ENCODE assay signal across 1 cellular context in genomic region chr7:50152486-50152885, GRCh38.
A peak's percentile ranks its signal among the peaks of the same experiment; 100 is the strongest.
TF ChIP-seq lines count a peak whose summit lies in the region.

No MANE protein-coding gene starts in this region.

TF ChIP-seq in HEK293, 187 proteins besides CTCF, POLR2A, EP300 and RAD21 (continued from another document):
- TF ChIP-seq, protein P1, sequence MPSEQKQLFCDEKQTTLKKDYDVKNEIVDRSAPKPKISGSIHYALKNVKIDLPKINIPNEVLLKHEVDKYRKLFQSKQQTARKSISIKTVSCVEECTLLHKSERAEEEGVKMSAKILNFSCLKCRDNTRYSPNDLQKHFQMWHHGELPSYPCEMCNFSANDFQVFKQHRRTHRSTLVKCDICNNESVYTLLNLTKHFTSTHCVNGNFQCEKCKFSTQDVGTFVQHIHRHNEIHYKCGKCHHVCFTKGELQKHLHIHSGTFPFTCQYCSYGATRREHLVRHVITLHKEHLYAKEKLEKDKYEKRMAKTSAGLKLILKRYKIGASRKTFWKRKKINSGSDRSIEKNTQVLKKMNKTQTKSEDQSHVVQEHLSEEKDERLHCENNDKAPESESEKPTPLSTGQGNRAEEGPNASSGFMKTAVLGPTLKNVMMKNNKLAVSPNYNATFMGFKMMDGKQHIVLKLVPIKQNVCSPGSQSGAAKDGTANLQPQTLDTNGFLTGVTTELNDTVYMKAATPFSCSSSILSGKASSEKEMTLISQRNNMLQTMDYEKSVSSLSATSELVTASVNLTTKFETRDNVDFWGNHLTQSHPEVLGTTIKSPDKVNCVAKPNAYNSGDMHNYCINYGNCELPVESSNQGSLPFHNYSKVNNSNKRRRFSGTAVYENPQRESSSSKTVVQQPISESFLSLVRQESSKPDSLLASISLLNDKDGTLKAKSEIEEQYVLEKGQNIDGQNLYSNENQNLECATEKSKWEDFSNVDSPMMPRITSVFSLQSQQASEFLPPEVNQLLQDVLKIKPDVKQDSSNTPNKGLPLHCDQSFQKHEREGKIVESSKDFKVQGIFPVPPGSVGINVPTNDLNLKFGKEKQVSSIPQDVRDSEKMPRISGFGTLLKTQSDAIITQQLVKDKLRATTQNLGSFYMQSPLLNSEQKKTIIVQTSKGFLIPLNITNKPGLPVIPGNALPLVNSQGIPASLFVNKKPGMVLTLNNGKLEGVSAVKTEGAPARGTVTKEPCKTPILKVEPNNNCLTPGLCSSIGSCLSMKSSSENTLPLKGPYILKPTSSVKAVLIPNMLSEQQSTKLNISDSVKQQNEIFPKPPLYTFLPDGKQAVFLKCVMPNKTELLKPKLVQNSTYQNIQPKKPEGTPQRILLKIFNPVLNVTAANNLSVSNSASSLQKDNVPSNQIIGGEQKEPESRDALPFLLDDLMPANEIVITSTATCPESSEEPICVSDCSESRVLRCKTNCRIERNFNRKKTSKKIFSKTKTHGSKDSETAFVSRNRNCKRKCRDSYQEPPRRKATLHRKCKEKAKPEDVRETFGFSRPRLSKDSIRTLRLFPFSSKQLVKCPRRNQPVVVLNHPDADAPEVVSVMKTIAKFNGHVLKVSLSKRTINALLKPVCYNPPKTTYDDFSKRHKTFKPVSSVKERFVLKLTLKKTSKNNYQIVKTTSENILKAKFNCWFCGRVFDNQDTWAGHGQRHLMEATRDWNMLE (tag by site-specific recombination; conservative IDR thresholded peaks at IDR 0.05; ENCODE audit: low read depth): peak; percentile 66
- TF ChIP-seq ZXDB (tag by site-specific recombination; IDR thresholded peaks at IDR 0.05) (no peak), ZNF776 (tag by site-specific recombination; IDR thresholded peaks at IDR 0.05; ENCODE audit: borderline replicate concordance) (no peak), ZNF623 (tag by site-specific recombination; IDR thresholded peaks at IDR 0.05) (peak; percentile 30; the same call in 1 of the 2 replicates), ZNF266 (tag by site-specific recombination; IDR thresholded peaks at IDR 0.05; ENCODE audit: low read depth) (peak; percentile 44; the same call in 1 of the 2 replicates), ZNF624 (tag by site-specific recombination; IDR thresholded peaks at IDR 0.05) (no peak), INSM2 (tag by site-specific recombination; IDR thresholded peaks at IDR 0.05) (no peak), ZNF555 (tag by site-specific recombination; conservative IDR thresholded peaks at IDR 0.05) (peak; percentile 51), ZNF394 (tag by site-specific recombination; IDR thresholded peaks at IDR 0.05; ENCODE audit: borderline replicate concordance) (peak; percentile 65; the same call in 1 of the 2 replicates), ZNF112 (tag by site-specific recombination; IDR thresholded peaks at IDR 0.05) (no peak), ZFP3 (tag by site-specific recombination; IDR thresholded peaks at IDR 0.05; ENCODE audit: low read depth) (no peak)
TF ChIP-seq in HEK293: peak in this region for 7.
